Comparison of ENCODE assay signal across 1 cellular context in genomic region chr13:99310382-99311031, GRCh38.
TF ChIP-seq lines count a peak whose summit lies in the region.

No MANE protein-coding gene starts in this region.

TF ChIP-seq in SK-N-SH treated with all-trans-retinoic acid at 6 μM for 48 hours, 23 proteins besides CTCF, POLR2A, EP300 and RAD21 (continued from another document):
- no peak for TF ChIP-seq TSHZ2 (CRISPR knock-in tag; IDR thresholded peaks at IDR 0.05)
- TF ChIP-seq RARB (CRISPR knock-in tag; IDR thresholded peaks at IDR 0.05) = no peak
- TF ChIP-seq TOX (CRISPR knock-in tag; IDR thresholded peaks at IDR 0.05; ENCODE audit: borderline replicate concordance) = no peak
- no peak for TF ChIP-seq PPARA (CRISPR knock-in tag; IDR thresholded peaks at IDR 0.05; ENCODE audit: borderline replicate concordance)
- no peak for TF ChIP-seq PATZ1 (CRISPR knock-in tag; IDR thresholded peaks at IDR 0.05; ENCODE audit: borderline replicate concordance)
TF ChIP-seq in SK-N-SH treated with all-trans-retinoic acid at 6 μM for 48 hours: peak in this region for 0.
